Comparison of ENCODE assay signal across 15 cellular contexts in genomic region chr6:119497988-119498727, GRCh38.
DNase-seq lines count a peak whose midpoint lies in the region; ATAC-seq, FAIRE-seq and TF ChIP-seq lines count a peak whose summit lies in the region.
"Had no signal": no experiment of that assay in that cellular context is flagged by ENCODE, and none has a peak within 500 bp of the region (broad histone marks: within the 10 kb centered on the region; RNA-seq: fewer than 3 reads in every experiment).

No MANE protein-coding gene starts in this region.

- peak; percentile 9 for DNase-seq in NCI-H1694 (lab: John Stamatoyannopoulos, UW)
- DNase-seq in NCI-H2171 (lab: John Stamatoyannopoulos, UW): peak; percentile 27
- DNase-seq in K562 (ENCODE audit: extremely low read depth in 1 of 4, low spot score in 3 of 4): peak in 2 of 4 experiments; percentile 41 to 55
- no peak for DNase-seq in left lobe of liver (ENCODE audit: low spot score)
- no peak for DNase-seq in mesendoderm
- no peak for DNase-seq in iPS-NIHi7 (ENCODE audit: extremely low spot score)
- DNase-seq in EL: no peak
- DNase-seq: BE2C; CD8-positive, alpha-beta T cell; Kasumi-1; NCI-H1417; Right ventricle myocardium superior had no signal

- H2BK15ac ChIP-seq in mesendoderm (replicated peaks; ENCODE audit: low read depth): no peak overlapping the region

- H3K27ac ChIP-seq in K562 (ENCODE audit: extremely low read depth, low read depth, low read length) (peak overlapping the region; percentile 43; the same call in 1 of the 3 replicates), mesendoderm (ENCODE audit: low read depth, low read length) (no peak overlapping the region)

- intact Hi-C loops in K562 (cut with micrococcal nuclease): loop anchor here (5.0 kb wide), 2 partner anchors 129 to 146 kb away; no protein-coding TSS in a partner anchor

- H3K4me3 ChIP-seq in K562 (no peak overlapping the region), mesendoderm (ENCODE audit: low read length) (no peak overlapping the region)

- no peak overlapping the region for H2BK5ac ChIP-seq in mesendoderm (ENCODE audit: low read length)

- TF ChIP-seq POLR2A in K562 (conservative IDR thresholded peaks at IDR 0.05): no peak

- peak; percentile 74 for TF ChIP-seq EP300 in K562 (IDR thresholded peaks at IDR 0.05; ENCODE audit: low read length)

- no peak for TF ChIP-seq RAD21 in K562 (CRISPR knock-in tag; conservative IDR thresholded peaks at IDR 0.05 in 1 of 2, IDR thresholded peaks at IDR 0.05 in 1 of 2)

- no peaks in the 10 kb centered on the region for H4K20me1 ChIP-seq in K562 (replicated peaks; ENCODE audit: control insufficient read depth, insufficient read depth, low read length)

- H2AFZ ChIP-seq in K562 (ENCODE audit: low read depth, low read length): peak overlapping the region; percentile 48; the same call in 1 of the 2 replicates

- TF ChIP-seq CTCF in K562 (IDR thresholded peaks at IDR 0.05 in 2 of 3, conservative IDR thresholded peaks at IDR 0.05 in 1 of 3; ENCODE audit: insufficient read depth in 2 of 3, low read depth in 1 of 3, low read length in 3 of 3): no peak

- H4K8ac ChIP-seq in mesendoderm (ENCODE audit: low read depth, low read length): no peak overlapping the region

- ATAC-seq in K562 (peak; percentile 82), left lobe of liver (peak; percentile 67), GM18520 (IDR thresholded peaks at IDR 0.05; ENCODE audit: unreplicated experiment) (no peak)
- ATAC-seq: CD8-positive, alpha-beta T cell; Panc1 had no signal

- CTCF ChIA-PET in K562 (lab: Yijun Ruan, JAX; ENCODE audit: low intra/inter-chr PET ratio): no interaction called here

- no peak overlapping the region for H3K18ac ChIP-seq in mesendoderm (ENCODE audit: low read length)

- peak; percentile 77 for FAIRE-seq in K562 (lab: Jason Lieb, UNC)
- FAIRE-seq: H54 had no signal

- no peaks in the 10 kb centered on the region for H3K9me1 ChIP-seq in K562 (ENCODE audit: control insufficient read depth, insufficient read depth, low read length)

- H3K56ac ChIP-seq in mesendoderm (ENCODE audit: low read length): no peak overlapping the region

- no peaks in the 10 kb centered on the region for H3K79me1 ChIP-seq in mesendoderm (ENCODE audit: low read length)

- peaks cover 2 to 7% of the 10 kb centered on the region in 2 experiments; a peak in 2 of 5 replicates for H3K4me1 ChIP-seq in K562 (replicated peaks in 1 of 2; ENCODE audit: control insufficient read depth in 2 of 2, insufficient read depth in 2 of 2, low read length in 2 of 2)
- H3K4me1 ChIP-seq in mesendoderm (ENCODE audit: control insufficient read depth, low read depth, low read length): no peaks in the 10 kb centered on the region

- H3K36me3 ChIP-seq in K562 (ENCODE audit: control insufficient read depth, insufficient read depth, low read length) (no peaks in the 10 kb centered on the region), mesendoderm (ENCODE audit: control insufficient read depth, insufficient read depth, low read length) (no peaks in the 10 kb centered on the region)
- H3K36me3 ChIP-seq: BE2C had no signal

- no peak overlapping the region for H2BK120ac ChIP-seq in mesendoderm (ENCODE audit: low read depth, low read length)

- H4K5ac ChIP-seq in mesendoderm (ENCODE audit: low read length): no peak overlapping the region

- no peaks in the 10 kb centered on the region for H3K27me3 ChIP-seq in K562 (ENCODE audit: control insufficient read depth in 2 of 2, insufficient read depth in 2 of 2, low read length in 2 of 2)
- no peaks in the 10 kb centered on the region for H3K27me3 ChIP-seq in mesendoderm (ENCODE audit: insufficient read depth, low read length, poor library complexity)
- H3K27me3 ChIP-seq: BE2C had no signal

- H3K9ac ChIP-seq in K562 (ENCODE audit: insufficient read depth in 1 of 2, low read depth in 2 of 2, low read length in 2 of 2) (no peak overlapping the region), mesendoderm (ENCODE audit: low read length) (no peak overlapping the region)

- BruUV-seq in K562 (replicated peaks; lab: Mats Ljungman, UMichigan): no TSS peak

- WGBS in K562 (ENCODE audit: insufficient coverage, low coverage, missing lambda C conversion rate): 2% methylated on average over 3 of the region's 3 CpGs
- no CpG with 5 or more reads among the region's 3 CpGs for WGBS in mesendoderm (ENCODE audit: extremely low coverage, insufficient coverage, low lambda C conversion rate)

- POLR2A ChIA-PET in K562 (lab: Yijun Ruan, JAX): interaction anchor here (0.5 to 1.3 kb wide), 6 partner anchors 11 to 511 kb away, joined by 3 to 9 read pairs (median 4); no protein-coding TSS in a partner anchor

- no peak overlapping the region for H2AK5ac ChIP-seq in mesendoderm (ENCODE audit: low read length)

- 0 out of 2 replicates have a peak, but pooled peaks cover 3% of the 10 kb centered on the region for H3K9me3 ChIP-seq in K562 (replicated peaks; ENCODE audit: control insufficient read depth, insufficient read depth, low read depth, low read length)
- H3K9me3 ChIP-seq: BE2C had no signal

- H3K4ac ChIP-seq in mesendoderm (ENCODE audit: low read depth, low read length): no peak overlapping the region

- no peaks in the 10 kb centered on the region for H3K79me2 ChIP-seq in K562 (ENCODE audit: control insufficient read depth, insufficient read depth, low read length)
- H3K79me2 ChIP-seq in mesendoderm (ENCODE audit: control insufficient read depth, insufficient read depth, low read length): no peaks in the 10 kb centered on the region

- in situ Hi-C loops in K562 (cut with MboI): no loop called here

- no peak overlapping the region for H3K23ac ChIP-seq in mesendoderm (ENCODE audit: low read length)

- H3K4me2 ChIP-seq in K562 (ENCODE audit: insufficient read depth, low read length) (0 out of 2 replicates have a peak overlapping the region, but pooled peaks have one; percentile 6), mesendoderm (ENCODE audit: low read length) (no peak overlapping the region)

TF ChIP-seq in K562, 482 proteins besides CTCF, POLR2A, EP300 and RAD21 (continues in another document):
- TF ChIP-seq PPARD (CRISPR knock-in tag; IDR thresholded peaks at IDR 0.05): no peak
- no peak for TF ChIP-seq NR1H2 (CRISPR knock-in tag; IDR thresholded peaks at IDR 0.05)
- TF ChIP-seq ZNF316 (IDR thresholded peaks at IDR 0.05): peak; percentile 37
- TF ChIP-seq ZNF511 (CRISPR knock-in tag; IDR thresholded peaks at IDR 0.05): no peak
- TF ChIP-seq CBFA2T3 (IDR thresholded peaks at IDR 0.05): peak; percentile 47; the same call in 1 of the 2 replicates
- TF ChIP-seq SMARCC2 (IDR thresholded peaks at IDR 0.05; ENCODE audit: low read depth): no peak; the same call in 1 of the 2 replicates
- TF ChIP-seq MEF2A (IDR thresholded peaks at IDR 0.05; ENCODE audit: control insufficient read depth, low read depth, low read length): peak; percentile 37; the same call in 1 of the 2 replicates
- no peak for TF ChIP-seq NR2C2 (CRISPR knock-in tag; IDR thresholded peaks at IDR 0.05)
- peak; percentile 28; the same call in 1 of the 2 replicates for TF ChIP-seq NR2C2 (tag; IDR thresholded peaks at IDR 0.05)
- TF ChIP-seq ZNF324 (CRISPR knock-in tag; IDR thresholded peaks at IDR 0.05): no peak
- TF ChIP-seq MECOM (CRISPR knock-in tag; IDR thresholded peaks at IDR 0.05): no peak
- no peak for TF ChIP-seq ATF4 (CRISPR knock-in tag; IDR thresholded peaks at IDR 0.05)
- peak; percentile 50; the same call in 1 of the 2 replicates for TF ChIP-seq MTA2 (IDR thresholded peaks at IDR 0.05; ENCODE audit: low read depth)
- no peak for TF ChIP-seq FOXO4 (CRISPR knock-in tag; IDR thresholded peaks at IDR 0.05)
- TF ChIP-seq PKNOX1 (IDR thresholded peaks at IDR 0.05): peak; percentile 82
- TF ChIP-seq ZNF217 (CRISPR knock-in tag; IDR thresholded peaks at IDR 0.05): no peak
- TF ChIP-seq RFX1 (IDR thresholded peaks at IDR 0.05): 0 out of 2 replicates have a peak, but pooled peaks have one; percentile 11
- 0 out of 2 replicates have a peak, but pooled peaks have one; percentile 22 for TF ChIP-seq ZNF507 (tag; conservative IDR thresholded peaks at IDR 0.05)
- no peak for TF ChIP-seq ZNF239 (CRISPR knock-in tag; IDR thresholded peaks at IDR 0.05)
- TF ChIP-seq NCOR1 (IDR thresholded peaks at IDR 0.05): peak; percentile 58

Comparison
In these comparisons a context has a peak if more than half of its experiments do, and no peak if none do; other contexts are left out.
1. DNase-seq: peak in NCI-H1694 (single experiment) and NCI-H2171 (single experiment); none in left lobe of liver (single experiment), mesendoderm (single experiment), iPS-NIHi7 (single experiment) and EL (single experiment).